ENCODE assay signal across 9 cellular contexts in genomic region chr20:24027229-24027628, GRCh38. TPM values are rescaled to one million over a fixed set of nuclear protein-coding genes. Genes with fewer than 3 reads are reported as not detected.
A peak's percentile ranks its signal among the peaks of the same experiment; 100 is the strongest.
DNase-seq lines count a peak whose midpoint lies in the region; ATAC-seq, FAIRE-seq and TF ChIP-seq lines count a peak whose summit lies in the region.
"Had no signal": no experiment of that assay in that cellular context is flagged by ENCODE, and none has a peak within 500 bp of the region (broad histone marks: within the 10 kb centered on the region; RNA-seq: fewer than 3 reads in every experiment).

No MANE protein-coding gene starts in this region.

- TF ChIP-seq CTCF in GM06990 (IDR thresholded peaks at IDR 0.05; ENCODE audit: insufficient read depth, low read length, poor library complexity, severe bottlenecking) (no peak), heart left ventricle (IDR thresholded peaks at IDR 0.05) (no peak), D721Med (IDR thresholded peaks at IDR 0.05; ENCODE audit: insufficient read depth, missing control alignments) (no peak)

- FAIRE-seq in D721Med (lab: Jason Lieb, UNC): no peak

- WGBS in heart left ventricle, 4 donors: 13 to 24% (median 20%) methylated on average over 6 of the region's 6 CpGs

- H3K27me3 ChIP-seq in GM06990 (replicated peaks; ENCODE audit: control insufficient read depth, insufficient read depth, low read length): no peaks in the 10 kb centered on the region
- no peaks in the 10 kb centered on the region for H3K27me3 ChIP-seq in heart left ventricle

- DNase-seq in GM06990 (ENCODE audit: extremely low read depth, insufficient read length) (peak; percentile 5), heart left ventricle (peak; percentile 44 to 76 (median 70)), D721Med (ENCODE audit: insufficient read length, low spot score) (no peak), LoVo (ENCODE audit: low spot score) (no peak), NCI-H226 (no peak)
- peak; percentile 66 for DNase-seq in Jurkat, Clone E6-1 (ENCODE audit: low read depth, low spot score)
- peak; percentile 79 for DNase-seq in activated CD8-positive, alpha-beta memory T cell treated with anti-CD3 and anti-CD28 coated beads, Interleukin-2, amount 50 U/mL, for 48 hours
- DNase-seq in stimulated activated CD4-positive, alpha-beta T cell treated with anti-CD3 and anti-CD28 coated beads, TNF-alpha, amount 100 ng/mL, for 48 hours (ENCODE audit: low read depth in 3 of 3): peak; percentile 39 to 69 (median 40)

- intact Hi-C loops in heart left ventricle (cut with DNase I): loop anchor here in 1 of 10 donors (10.0 kb wide), 1 partner anchor 552 kb away; no protein-coding TSS in a partner anchor

- no peak overlapping the region for H3K4me3 ChIP-seq in GM06990 (replicated peaks; ENCODE audit: low read depth, low read length)
- no peak overlapping the region for H3K4me3 ChIP-seq in Jurkat, Clone E6-1 (ENCODE audit: low read length)
- no peak overlapping the region for H3K4me3 ChIP-seq in heart left ventricle

- no peak for TF ChIP-seq POLR2A in heart left ventricle (IDR thresholded peaks at IDR 0.05)

- peak overlapping the region in 11 of 12 donors; percentile 5 to 83 (median 44) for H3K27ac ChIP-seq in heart left ventricle

- H3K9me3 ChIP-seq in heart left ventricle: no peaks in the 10 kb centered on the region

- H3K36me3 ChIP-seq in GM06990 (ENCODE audit: control insufficient read depth, insufficient read depth, low read length) (no peaks in the 10 kb centered on the region), heart left ventricle (no peaks in the 10 kb centered on the region)

- H3K4me1 ChIP-seq in heart left ventricle: peaks cover 0 to 23% (median 0%) of the 10 kb centered on the region in 12 donors

- ATAC-seq in heart left ventricle: peak; percentile 54 to 96 (median 83)

RNA-seq across cellular contexts. Expression of gene GGTLC1, which starts 38.6 kb away (rescaled TPM):
- not detected for polyA plus RNA-seq in Jurkat, Clone E6-1 (2012; ENCODE audit: insufficient read depth, insufficient read length)
- total RNA-seq in heart left ventricle: not detected
- polyA plus RNA-seq in heart left ventricle: not detected
- total RNA-seq: temporal lobe had no signal

Comparison
In these comparisons a context has a peak if more than half of its experiments do, and no peak if none do; other contexts are left out.
1. DNase-seq: peak in GM06990 (single experiment), Jurkat, Clone E6-1 (single experiment), activated CD8-positive, alpha-beta memory T cell treated with anti-CD3 and anti-CD28 coated beads, Interleukin-2, amount 50 U/mL, for 48 hours (single experiment), heart left ventricle (5 of 5) and stimulated activated CD4-positive, alpha-beta T cell treated with anti-CD3 and anti-CD28 coated beads, TNF-alpha, amount 100 ng/mL, for 48 hours (3 of 3); none in D721Med (single experiment), LoVo (single experiment) and NCI-H226 (single experiment).